In the genomic region with DNA sequence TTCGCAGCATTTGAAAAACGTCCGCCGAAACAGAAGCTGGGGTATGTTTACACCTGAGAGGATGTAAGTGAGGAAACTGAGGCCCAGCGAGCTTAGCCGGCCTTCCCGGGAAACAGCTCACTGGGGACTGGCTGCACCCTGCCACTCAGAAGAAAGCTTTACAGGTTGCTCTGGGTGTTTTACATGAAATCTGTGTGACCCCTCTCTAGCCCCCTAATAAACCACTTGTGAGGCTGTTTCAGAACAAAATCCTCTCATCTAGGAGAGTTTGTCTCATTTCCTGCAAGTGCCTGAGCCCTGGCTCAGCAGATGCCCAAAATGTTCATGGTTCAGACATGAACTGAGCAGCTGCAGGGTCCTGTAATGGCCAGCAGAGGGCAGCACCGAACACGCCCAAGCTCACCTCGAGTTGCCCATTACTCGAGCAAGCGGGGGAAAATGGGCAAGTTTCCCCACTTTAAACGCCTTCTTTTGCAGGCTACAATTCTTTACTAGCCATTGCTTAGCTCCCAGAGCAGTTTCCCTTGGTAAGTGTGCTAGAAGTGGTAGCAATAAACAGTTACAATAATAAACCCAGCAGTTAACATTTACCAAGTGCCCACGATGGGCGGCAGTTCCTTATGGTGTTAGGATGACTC, we compare ENCODE assay signal across 8 cellular contexts.
DNase-seq lines count a peak whose midpoint lies in the region; ATAC-seq and TF ChIP-seq lines count a peak whose summit lies in the region.

No MANE protein-coding gene starts in this region.

- peak overlapping the region; percentile 4 for H3K27ac ChIP-seq in rectal smooth muscle tissue (ENCODE audit: low read depth, low read length)

- H3K36me3 Mint-ChIP-seq in T-helper 17 cell (ENCODE audit: low read depth): no peaks in the 10 kb centered on the region

- peaks cover 5% of the 10 kb centered on the region for H3K4me1 ChIP-seq in rectal smooth muscle tissue (ENCODE audit: control insufficient read depth, insufficient read depth, low read length)

- intact Hi-C loops in left ventricle myocardium superior (cut with micrococcal nuclease): no loop called here

- no peaks in the 10 kb centered on the region for H3K36me3 ChIP-seq in rectal smooth muscle tissue (ENCODE audit: control insufficient read depth, insufficient read depth, low read length)

- H3K4me1 Mint-ChIP-seq in T-helper 17 cell: peaks cover 4% of the 10 kb centered on the region

- peak overlapping the region; percentile 38 for H3K4me3 ChIP-seq in rectal smooth muscle tissue (ENCODE audit: low read length)

- H3K27me3 ChIP-seq in rectal smooth muscle tissue (ENCODE audit: control insufficient read depth, insufficient read depth, low read length): no peaks in the 10 kb centered on the region

- H3K27ac Mint-ChIP-seq in T-helper 17 cell: peak overlapping the region; percentile 14

- TF ChIP-seq CTCF in GM12874 (IDR thresholded peaks at IDR 0.05; ENCODE audit: insufficient read depth, low read depth, low read length): peak; percentile 92

- ATAC-seq in T-helper 17 cell (peak; percentile 98), left ventricle myocardium superior (peak; percentile 87), HG03135 (IDR thresholded peaks at IDR 0.05; ENCODE audit: unreplicated experiment) (no peak), HG02840 (IDR thresholded peaks at IDR 0.05; ENCODE audit: low FRiP score, unreplicated experiment) (no peak)

- H3K4me3 Mint-ChIP-seq in T-helper 17 cell: no peak overlapping the region

- peaks cover 16% of the 10 kb centered on the region for H3K27me3 Mint-ChIP-seq in T-helper 17 cell

- no peak overlapping the region for H3K9ac ChIP-seq in rectal smooth muscle tissue (ENCODE audit: low read length)

- H3K9me3 ChIP-seq in T-helper 17 cell (ENCODE audit: control insufficient read depth, low read length, poor library complexity, severe bottlenecking): no peaks in the 10 kb centered on the region

- DNase-seq in NCI-H1092 treated with DMSO at 0.1 percent for 48 hours (lab: John Stamatoyannopoulos, UW) (peak; percentile 82), T-helper 17 cell (peak; percentile 46 to 66 (median 54)), amniotic stem cell (lab: John Stamatoyannopoulos, UW) (peak; percentile 23), left ventricle myocardium superior (peak; percentile 80)

Comparison
In these comparisons a context has a peak if more than half of its experiments do, and no peak if none do; other contexts are left out.
1. DNase-seq: peak in every context shown above with its lines; median percentile 82 in NCI-H1092 treated with DMSO at 0.1 percent for 48 hours; 80 in left ventricle myocardium superior; 54 in T-helper 17 cell; 23 in amniotic stem cell.
2. ATAC-seq: peak in T-helper 17 cell (single experiment) and left ventricle myocardium superior (single experiment); none in HG03135 (single experiment) and HG02840 (single experiment).